ENCODE assay signal across 9 cellular contexts in genomic region chr11:109960831-109961230, GRCh38.
DNase-seq lines count a peak whose midpoint lies in the region; ATAC-seq, FAIRE-seq and TF ChIP-seq lines count a peak whose summit lies in the region.
"Had no signal": no experiment of that assay in that cellular context is flagged by ENCODE, and none has a peak within 500 bp of the region (broad histone marks: within the 10 kb centered on the region; RNA-seq: fewer than 3 reads in every experiment).

No MANE protein-coding gene starts in this region.

- no peaks in the 10 kb centered on the region for H3K36me3 Mint-ChIP-seq in Calu3 (ENCODE audit: insufficient read depth, unreplicated experiment)

- TF ChIP-seq EP300 in upper lobe of left lung (IDR thresholded peaks at IDR 0.05), result no peak

- H3K9me3 ChIP-seq in MG63 (no peaks in the 10 kb centered on the region), lower lobe of right lung (no peaks in the 10 kb centered on the region), upper lobe of left lung (no peaks in the 10 kb centered on the region)

- H3K27me3 ChIP-seq in MG63 (no peaks in the 10 kb centered on the region), lower lobe of right lung (ENCODE audit: low read depth) (no peaks in the 10 kb centered on the region), upper lobe of left lung (no peaks in the 10 kb centered on the region)

- intact Hi-C loops in lower lobe of right lung (cut with DNase I) (no loop called here), Calu3 (cut with micrococcal nuclease; ENCODE audit: unreplicated experiment) (no loop called here)

- no peak for FAIRE-seq in frontal cortex (lab: Jason Lieb, UNC)

- H3K4me3 ChIP-seq in MG63 (no peak overlapping the region), fibroblast of mammary gland (ENCODE audit: control insufficient read depth, low read depth, low read length) (no peak overlapping the region), lower lobe of right lung (no peak overlapping the region), upper lobe of left lung (no peak overlapping the region)

- CTCF ChIA-PET in Calu3 (lab: Charles Lee), result no interaction called here

- H3K27me3 Mint-ChIP-seq in Calu3 (ENCODE audit: unreplicated experiment), result no peaks in the 10 kb centered on the region

- no peaks in the 10 kb centered on the region for H3K4me1 Mint-ChIP-seq in Calu3 (ENCODE audit: low read depth, unreplicated experiment)

- no peak for TF ChIP-seq POLR2A in upper lobe of left lung (IDR thresholded peaks at IDR 0.05)

- H3K4me3 Mint-ChIP-seq in Calu3 (ENCODE audit: low read depth, unreplicated experiment), result no peak overlapping the region

- no peaks in the 10 kb centered on the region for H3K36me3 ChIP-seq in MG63
- no peaks in the 10 kb centered on the region for H3K36me3 ChIP-seq in lower lobe of right lung
- H3K36me3 ChIP-seq in upper lobe of left lung, result no peaks in the 10 kb centered on the region

- ATAC-seq in lower lobe of right lung (peak; percentile 26 to 76), upper lobe of left lung (ENCODE audit: low FRiP score in 2 of 2) (peak; percentile 59 to 90), GM18498 (IDR thresholded peaks at IDR 0.05; ENCODE audit: unreplicated experiment) (no peak)

- BruUV-seq in Calu3 (replicated peaks; lab: Mats Ljungman, UMichigan), result no TSS peak

- no peaks in the 10 kb centered on the region for H3K4me1 ChIP-seq in lower lobe of right lung
- no peaks in the 10 kb centered on the region for H3K4me1 ChIP-seq in upper lobe of left lung

- 31 to 62% methylated on average over 2 of the region's 2 CpGs for WGBS in upper lobe of left lung, 2 donors

- TF ChIP-seq CTCF in fibroblast of mammary gland (conservative IDR thresholded peaks at IDR 0.05; ENCODE audit: control insufficient read depth, insufficient read depth, low read depth, low read length) (no peak), lower lobe of right lung (IDR thresholded peaks at IDR 0.05) (no peak), upper lobe of left lung (IDR thresholded peaks at IDR 0.05) (no peak), Calu3 (IDR thresholded peaks at IDR 0.05; ENCODE audit: unreplicated experiment) (no peak)

- H3K27ac Mint-ChIP-seq in Calu3 (ENCODE audit: unreplicated experiment), result no peak overlapping the region

- no peak overlapping the region for H3K27ac ChIP-seq in lower lobe of right lung
- H3K27ac ChIP-seq in upper lobe of left lung, result no peak overlapping the region

- DNase-seq in MG63 (peak; percentile 49), fibroblast of mammary gland (ENCODE audit: low read depth) (peak; percentile 96), lower lobe of right lung (no peak), upper lobe of left lung (peak in 1 of 2 donors; percentile 20), frontal cortex (ENCODE audit: low spot score in 2 of 2) (no peak), Calu3 (no peak)
- DNase-seq: DMS79, NCI-H1436 treated with DMSO at 0.1 percent for 48 hours had no signal

- no peaks in the 10 kb centered on the region for H3K9me3 Mint-ChIP-seq in Calu3 (ENCODE audit: low read depth, unreplicated experiment)

Comparison
In these comparisons a context has a peak if more than half of its experiments do, and no peak if none do; other contexts are left out.
1. DNase-seq: peak in MG63 (single experiment) and fibroblast of mammary gland (single experiment); none in lower lobe of right lung (single experiment), frontal cortex (0 of 2) and Calu3 (single experiment).